6 cellular contexts compared by ENCODE assay signal in genomic region chr19:17394891-17395415, GRCh38. TPM values are rescaled to one million over a fixed set of nuclear protein-coding genes. Genes with fewer than 3 reads are reported as not detected.
DNase-seq lines count a peak whose midpoint lies in the region; ATAC-seq and TF ChIP-seq lines count a peak whose summit lies in the region.

No MANE protein-coding gene starts in this region.

- intact Hi-C loops in right lobe of liver (cut with DNase I): loop anchor here in 1 of 2 donors (10.0 kb wide), 1 partner anchor 60 kb away; no protein-coding TSS in a partner anchor

- peaks cover 0 to 4% (median under 1%) of the 10 kb centered on the region in 4 donors for H3K36me3 ChIP-seq in right lobe of liver

- no peak overlapping the region for H3K4me3 ChIP-seq in right lobe of liver

- peaks cover 0 to 5% (median 1%) of the 10 kb centered on the region in 4 donors for H3K4me1 ChIP-seq in right lobe of liver

- H3K4me1 Mint-ChIP-seq in activated naive CD4-positive, alpha-beta T cell treated with anti-CD3 and anti-CD28 coated beads, Interleukin-2, amount 50 U/mL, for 24 hours: peaks cover 20% of the 10 kb centered on the region

- no peak for TF ChIP-seq POLR2A in right lobe of liver (IDR thresholded peaks at IDR 0.05)

- H3K27ac ChIP-seq in right lobe of liver: no peak overlapping the region

- H3K4me3 Mint-ChIP-seq in activated naive CD4-positive, alpha-beta T cell treated with anti-CD3 and anti-CD28 coated beads, Interleukin-2, amount 50 U/mL, for 24 hours: no peak overlapping the region

- H3K36me3 Mint-ChIP-seq in activated naive CD4-positive, alpha-beta T cell treated with anti-CD3 and anti-CD28 coated beads, Interleukin-2, amount 50 U/mL, for 24 hours: no peaks in the 10 kb centered on the region

- DNase-seq in Daoy (ENCODE audit: low read depth) (peak; percentile 86), NOMO-1 (lab: John Stamatoyannopoulos, UW; ENCODE audit: unreplicated experiment in 2 of 2) (peak; percentile 40 to 61), right lobe of liver (peak; percentile 58 to 70 (median 67))

- H3K27ac Mint-ChIP-seq in activated naive CD4-positive, alpha-beta T cell treated with anti-CD3 and anti-CD28 coated beads, Interleukin-2, amount 50 U/mL, for 24 hours: peak overlapping the region; percentile 80

- no peaks in the 10 kb centered on the region for H3K27me3 Mint-ChIP-seq in activated naive CD4-positive, alpha-beta T cell treated with anti-CD3 and anti-CD28 coated beads, Interleukin-2, amount 50 U/mL, for 24 hours

- no peaks in the 10 kb centered on the region for H3K9me3 ChIP-seq in right lobe of liver

- no peaks in the 10 kb centered on the region for H3K27me3 ChIP-seq in right lobe of liver

- peak; percentile 46 to 70 (median 58) for TF ChIP-seq CTCF in right lobe of liver (IDR thresholded peaks at IDR 0.05)

- 36% methylated on average over 9 of the region's 19 CpGs for WGBS in right lobe of liver (ENCODE audit: insufficient coverage, low coverage, low lambda C conversion rate, missing lambda C conversion rate)

- no peaks in the 10 kb centered on the region for H3K9me3 Mint-ChIP-seq in activated naive CD4-positive, alpha-beta T cell treated with anti-CD3 and anti-CD28 coated beads, Interleukin-2, amount 50 U/mL, for 24 hours

- ATAC-seq in right lobe of liver (peak; percentile 35 to 66 (median 59)), GM19035 (IDR thresholded peaks at IDR 0.05; ENCODE audit: unreplicated experiment) (no peak), GM19467 (IDR thresholded peaks at IDR 0.05; ENCODE audit: unreplicated experiment) (no peak)

RNA-seq across cellular contexts. Expression of gene CCDC194, which starts 1.0 kb away (rescaled TPM):
- total RNA-seq in Daoy (2014; rRNA removed; shearing (Covaris generic)): 0.69 TPM in 1 of 2 replicates, not detected in the other
- 1 to 10 TPM in 1 of 6 experiments, under 1 TPM in 3, not detected in 2; 0.26 to 1.2 (median 0.36) TPM for total RNA-seq in right lobe of liver

RNA-seq across cellular contexts. Expression of gene BST2, which starts 10.5 kb away (rescaled TPM):
- 0.83 and 4.4 TPM in 2 replicates for total RNA-seq in Daoy (2014; rRNA removed; shearing (Covaris generic))
- 100 to 1,000 TPM in 3 of 6 experiments, 10 to 100 TPM in 3; 78.2 to 157 (median 96.2) TPM for total RNA-seq in right lobe of liver

RNA-seq across cellular contexts. Expression of gene PLVAP, which starts 17.8 kb away (rescaled TPM):
- total RNA-seq in Daoy (2014; rRNA removed; shearing (Covaris generic)): not detected in 2 replicates
- total RNA-seq in right lobe of liver: 10 to 100 TPM in 1 of 6 experiments, 1 to 10 TPM in 4, under 1 TPM in 1; 0.78 to 16.6 (median 4.1) TPM

RNA-seq across cellular contexts. Expression of gene MVB12A, which starts 24.9 kb away (rescaled TPM):
- 82.3 and 102 TPM in 2 replicates for total RNA-seq in Daoy (2014; rRNA removed; shearing (Covaris generic))
- 10 to 100 TPM; 13.5 to 38.0 (median 15.8) TPM for total RNA-seq in right lobe of liver

RNA-seq across cellular contexts. Expression of gene TMEM221, which starts 53.5 kb away (rescaled TPM):
- not detected in 2 replicates for total RNA-seq in Daoy (2014; rRNA removed; shearing (Covaris generic))
- total RNA-seq in right lobe of liver: under 1 TPM in 3 of 6 experiments, not detected in 3; 0.12 to 0.19 (median 0.16) TPM

Comparison
In these comparisons a context has a peak if more than half of its experiments do, and no peak if none do; other contexts are left out.
1. ATAC-seq: peak in right lobe of liver (4 of 4); none in GM19035 (single experiment) and GM19467 (single experiment).
2. RNA of gene BST2, which starts 10.5 kb away (total RNA-seq): 78.2 to 157 TPM in right lobe of liver; 0.83 to 4.4 TPM in Daoy; every median in the first group is over 10 times any median in the second.
3. Peak in every context shown above with its lines, with median percentiles within 50 percentile points of each other: DNase-seq.